1 cellular context compared by ENCODE assay signal in genomic region chr3:157115069-157116006, GRCh38.
TF ChIP-seq lines count a peak whose summit lies in the region.

No MANE protein-coding gene starts in this region.

TF ChIP-seq in HCT116, 20 proteins besides CTCF, POLR2A, EP300 and RAD21 (continued from another document):
- TF ChIP-seq, protein P1, sequence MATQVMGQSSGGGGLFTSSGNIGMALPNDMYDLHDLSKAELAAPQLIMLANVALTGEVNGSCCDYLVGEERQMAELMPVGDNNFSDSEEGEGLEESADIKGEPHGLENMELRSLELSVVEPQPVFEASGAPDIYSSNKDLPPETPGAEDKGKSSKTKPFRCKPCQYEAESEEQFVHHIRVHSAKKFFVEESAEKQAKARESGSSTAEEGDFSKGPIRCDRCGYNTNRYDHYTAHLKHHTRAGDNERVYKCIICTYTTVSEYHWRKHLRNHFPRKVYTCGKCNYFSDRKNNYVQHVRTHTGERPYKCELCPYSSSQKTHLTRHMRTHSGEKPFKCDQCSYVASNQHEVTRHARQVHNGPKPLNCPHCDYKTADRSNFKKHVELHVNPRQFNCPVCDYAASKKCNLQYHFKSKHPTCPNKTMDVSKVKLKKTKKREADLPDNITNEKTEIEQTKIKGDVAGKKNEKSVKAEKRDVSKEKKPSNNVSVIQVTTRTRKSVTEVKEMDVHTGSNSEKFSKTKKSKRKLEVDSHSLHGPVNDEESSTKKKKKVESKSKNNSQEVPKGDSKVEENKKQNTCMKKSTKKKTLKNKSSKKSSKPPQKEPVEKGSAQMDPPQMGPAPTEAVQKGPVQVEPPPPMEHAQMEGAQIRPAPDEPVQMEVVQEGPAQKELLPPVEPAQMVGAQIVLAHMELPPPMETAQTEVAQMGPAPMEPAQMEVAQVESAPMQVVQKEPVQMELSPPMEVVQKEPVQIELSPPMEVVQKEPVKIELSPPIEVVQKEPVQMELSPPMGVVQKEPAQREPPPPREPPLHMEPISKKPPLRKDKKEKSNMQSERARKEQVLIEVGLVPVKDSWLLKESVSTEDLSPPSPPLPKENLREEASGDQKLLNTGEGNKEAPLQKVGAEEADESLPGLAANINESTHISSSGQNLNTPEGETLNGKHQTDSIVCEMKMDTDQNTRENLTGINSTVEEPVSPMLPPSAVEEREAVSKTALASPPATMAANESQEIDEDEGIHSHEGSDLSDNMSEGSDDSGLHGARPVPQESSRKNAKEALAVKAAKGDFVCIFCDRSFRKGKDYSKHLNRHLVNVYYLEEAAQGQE (IDR thresholded peaks at IDR 0.05; ENCODE audit: low read depth), result no peak
- TF ChIP-seq CEBPB (IDR thresholded peaks at IDR 0.05; ENCODE audit: low read depth) (no peak), SIN3A (IDR thresholded peaks at IDR 0.05; ENCODE audit: low read depth) (no peak), POLR2AphosphoS5 (IDR thresholded peaks at IDR 0.05; ENCODE audit: low read depth, low read length) (no peak), EZH2phosphoT487 (IDR thresholded peaks at IDR 0.05; ENCODE audit: borderline replicate concordance) (no peak), TCF7L2 (IDR thresholded peaks at IDR 0.05; ENCODE audit: borderline replicate concordance, extremely low read depth, insufficient read depth, insufficient read length) (no peak), ZBTB33 (IDR thresholded peaks at IDR 0.05; ENCODE audit: extremely low read depth, insufficient replicate concordance, low read length) (no peak), SP1 (IDR thresholded peaks at IDR 0.05; ENCODE audit: low read depth) (no peak), FOSL1 (IDR thresholded peaks at IDR 0.05; ENCODE audit: low read depth) (no peak)
